ENCODE assay signal across 23 cellular contexts in genomic region chr2:226511327-226511726, GRCh38.
DNase-seq lines count a peak whose midpoint lies in the region; ATAC-seq, FAIRE-seq and TF ChIP-seq lines count a peak whose summit lies in the region.
"Had no signal": no experiment of that assay in that cellular context is flagged by ENCODE, and none has a peak within 500 bp of the region (broad histone marks: within the 10 kb centered on the region; RNA-seq: fewer than 3 reads in every experiment).

No MANE protein-coding gene starts in this region.

- H3K9ac ChIP-seq in HepG2 (ENCODE audit: insufficient read depth, low read depth, low read length): no peak overlapping the region
- no peak overlapping the region for H3K9ac ChIP-seq in mesenchymal stem cell (ENCODE audit: low read length)
- H3K9ac ChIP-seq: BLaER1 treated with 17β-estradiol and CSF1 and Interleukin-3, amounts not matched to agents 10 nM and 100 nM; GM23248 had no signal

- H3K4me2 ChIP-seq in GM23338: no peak overlapping the region
- H3K4me2 ChIP-seq in HepG2 (ENCODE audit: low read depth, low read length): no peak overlapping the region
- no peak overlapping the region for H3K4me2 ChIP-seq in mesenchymal stem cell (ENCODE audit: low read length, poor library complexity, severe bottlenecking)
- H3K4me2 ChIP-seq: BLaER1 treated with 17β-estradiol and CSF1 and Interleukin-3, amounts not matched to agents 10 nM and 100 nM had no signal

- no peaks in the 10 kb centered on the region for H3K4me1 ChIP-seq in GM23338 (ENCODE audit: insufficient read depth)
- peaks cover 26% of the 10 kb centered on the region for H3K4me1 ChIP-seq in HepG2 (ENCODE audit: insufficient read depth, low read length)
- peaks cover 2% of the 10 kb centered on the region for H3K4me1 ChIP-seq in mesenchymal stem cell (ENCODE audit: control insufficient read depth, insufficient read depth, low read depth, low read length)
- H3K4me1 ChIP-seq: BE2C; BLaER1 treated with 17β-estradiol and CSF1 and Interleukin-3, amounts not matched to agents 10 nM and 100 nM had no signal

- H3K9me3 Mint-ChIP-seq in GM23338: no peaks in the 10 kb centered on the region
- H3K9me3 Mint-ChIP-seq: CD4-positive, alpha-beta T cell; CD8-positive, alpha-beta memory T cell; H9 had no signal

- H3K4me3 ChIP-seq in GM23338 (no peak overlapping the region), HepG2 (replicated peaks in 1 of 3; ENCODE audit: insufficient read depth in 1 of 3, low read depth in 2 of 3, low read length in 3 of 3) (no peak overlapping the region), mesenchymal stem cell (ENCODE audit: insufficient read depth in 1 of 2, low read depth in 1 of 2, low read length in 2 of 2) (no peak overlapping the region)
- H3K4me3 ChIP-seq: BLaER1 treated with 17β-estradiol and CSF1 and Interleukin-3, amounts not matched to agents 10 nM and 100 nM; GM23248 had no signal

- H3K18ac ChIP-seq in mesenchymal stem cell (ENCODE audit: low read depth in 1 of 2, low read length in 2 of 2): no peak overlapping the region

- intact Hi-C loops in HepG2 (cut with micrococcal nuclease; ENCODE audit: unreplicated experiment): no loop called here

- no peak overlapping the region for H3K4ac ChIP-seq in mesenchymal stem cell (ENCODE audit: low read depth in 1 of 2, low read length in 2 of 2)

- no peaks in the 10 kb centered on the region for H3K79me2 ChIP-seq in GM23338 (replicated peaks; ENCODE audit: insufficient read depth)
- no peaks in the 10 kb centered on the region for H3K79me2 ChIP-seq in HepG2 (ENCODE audit: insufficient read depth, low read length)

- no peak overlapping the region for H4K91ac ChIP-seq in mesenchymal stem cell (ENCODE audit: low read length)

- H2BK120ac ChIP-seq in mesenchymal stem cell (ENCODE audit: low read depth, low read length): no peak overlapping the region

- no peaks in the 10 kb centered on the region for H4K20me1 ChIP-seq in GM23338 (replicated peaks; ENCODE audit: insufficient read depth)
- no peaks in the 10 kb centered on the region for H4K20me1 ChIP-seq in HepG2 (ENCODE audit: insufficient read depth, low read length)
- H4K20me1 ChIP-seq: BLaER1 treated with 17β-estradiol and CSF1 and Interleukin-3, amounts not matched to agents 10 nM and 100 nM had no signal

- no peaks in the 10 kb centered on the region for H3K9me2 ChIP-seq in GM23338 (ENCODE audit: insufficient read depth)

- CTCF ChIA-PET in HepG2 (lab: Yijun Ruan, JAX; ENCODE audit: low intra/inter-chr PET ratio, low total read pairs): no interaction called here
- CTCF ChIA-PET in GM10248 (lab: Yijun Ruan, JAX): no interaction called here

- H3F3A ChIP-seq in GM23338 (replicated peaks; ENCODE audit: low read depth): no peaks in the 10 kb centered on the region

- H3K27ac ChIP-seq in GM23338 (ENCODE audit: low read depth) (no peak overlapping the region), HepG2 (ENCODE audit: extremely low read length, insufficient read depth, low read length) (no peak overlapping the region), mesenchymal stem cell (ENCODE audit: low read length, poor library complexity, severe bottlenecking) (no peak overlapping the region)
- H3K27ac ChIP-seq: 22Rv1; BLaER1 treated with 17β-estradiol and CSF1 and Interleukin-3, amounts not matched to agents 10 nM and 100 nM; GM23248 had no signal

- peak overlapping the region; percentile 48 for H2BK5ac ChIP-seq in mesenchymal stem cell (ENCODE audit: low read depth, low read length, poor library complexity, severe bottlenecking)

- no peaks in the 10 kb centered on the region for H3K79me1 ChIP-seq in mesenchymal stem cell (replicated peaks; ENCODE audit: low read length, poor library complexity, severe bottlenecking)

- TF ChIP-seq CTCF in GM23338 (conservative IDR thresholded peaks at IDR 0.05; ENCODE audit: low read depth in 2 of 2) (no peak), HepG2 (CRISPR knock-in tag; IDR thresholded peaks at IDR 0.05) (no peak), GM10248 (IDR thresholded peaks at IDR 0.05; ENCODE audit: control extremely low read depth, extremely low read depth, low read depth, missing control alignments) (no peak)

- no TSS peak for BruUV-seq in HepG2 (replicated peaks; lab: Mats Ljungman, UMichigan)

- H2AFZ ChIP-seq in GM23338 (0 out of 2 replicates have a peak overlapping the region, but pooled peaks have one; percentile 52), HepG2 (ENCODE audit: low read length) (peak overlapping the region; percentile 25), mesenchymal stem cell (ENCODE audit: low read depth, low read length) (no peak overlapping the region)
- H2AFZ ChIP-seq: GM23248 had no signal

- no peak overlapping the region for H2AK5ac ChIP-seq in mesenchymal stem cell (ENCODE audit: low read length, severe bottlenecking)

- no peak overlapping the region for H4K8ac ChIP-seq in mesenchymal stem cell (ENCODE audit: low read length)

- 83% methylated on average over 4 of the region's 4 CpGs for WGBS in HepG2 (ENCODE audit: low lambda C conversion rate)
- 81% methylated on average over 3 of the region's 4 CpGs for WGBS in mesenchymal stem cell

- DNase-seq in GM23338 (ENCODE audit: low spot score): no peak
- no peak for DNase-seq in HepG2 (ENCODE audit: low spot score)
- DNase-seq in mesenchymal stem cell: no peak
- no peak for DNase-seq in AG08396 (ENCODE audit: low spot score)
- DNase-seq in activated CD4-positive, alpha-beta T cell treated with anti-CD3 and anti-CD28 coated beads for 4 hours: no peak
- no peak for DNase-seq in GM10248 (ENCODE audit: extremely low spot score)
- DNase-seq: AML-193; BE2C; CD4-positive, alpha-beta T cell; CD8-positive, alpha-beta memory T cell; DMS 273 treated with DMSO at 0.1 percent for 48 hours; DMS79; GF-D8; GM23248; H9 had no signal

- H2BK15ac ChIP-seq in mesenchymal stem cell (ENCODE audit: low read depth, poor library complexity, severe bottlenecking): no peak overlapping the region

- no peak for ATAC-seq in GM23338
- no peak for ATAC-seq in HepG2
- ATAC-seq: HCT116 had no signal

- H3K36me3 Mint-ChIP-seq in GM23338 (ENCODE audit: low read depth): no peaks in the 10 kb centered on the region
- H3K36me3 Mint-ChIP-seq: CD14-positive monocyte; CD8-positive, alpha-beta memory T cell had no signal

- peaks cover 2% of the 10 kb centered on the region for H3K27me3 Mint-ChIP-seq in GM23338 (ENCODE audit: insufficient read depth, low read depth, poor library complexity)

- H3K9me3 ChIP-seq in HepG2 (ENCODE audit: low read length) (no peaks in the 10 kb centered on the region), mesenchymal stem cell (ENCODE audit: control insufficient read depth, low read length) (no peaks in the 10 kb centered on the region)
- H3K9me3 ChIP-seq: BE2C; BLaER1 treated with 17β-estradiol and CSF1 and Interleukin-3, amounts not matched to agents 10 nM and 100 nM had no signal

- no peak for TF ChIP-seq RAD21 in HepG2 (CRISPR knock-in tag; IDR thresholded peaks at IDR 0.05)

- in situ Hi-C loops in HepG2 (cut with HindIII; ENCODE audit: extremely low pct_ligation_motif_present, low pct_unique_long_range_greater_than_20kb): no loop called here

- peak overlapping the region in 1 of 2 experiments; percentile 66 for H2BK12ac ChIP-seq in mesenchymal stem cell (ENCODE audit: low read length in 2 of 2)

- H3K23ac ChIP-seq in mesenchymal stem cell (ENCODE audit: low read length in 2 of 2): no peak overlapping the region

- POLR2A ChIA-PET in HepG2 (lab: Yijun Ruan, JAX) (interaction anchor here (1.7 kb wide), 1 partner anchor 33 kb away, joined by 4 read pairs; no protein-coding TSS in a partner anchor), GM10248 (lab: Yijun Ruan, JAX) (no interaction called here)

- H3K4me3 Mint-ChIP-seq in GM23338: no peak overlapping the region
- H3K4me3 Mint-ChIP-seq: CD14-positive monocyte; CD4-positive, alpha-beta T cell; CD8-positive, alpha-beta memory T cell; H9 had no signal

- no peak for TF ChIP-seq POLR2A in HepG2 (IDR thresholded peaks at IDR 0.05; ENCODE audit: insufficient read depth in 1 of 2, low read depth in 2 of 2, low read length in 2 of 2)

- TF ChIP-seq EP300 in HepG2 (IDR thresholded peaks at IDR 0.05; ENCODE audit: low read depth in 2 of 2, low read length in 2 of 2) (no peak), HepG2 (CRISPR knock-in tag; IDR thresholded peaks at IDR 0.05; ENCODE audit: borderline replicate concordance) (no peak)

- no peak for FAIRE-seq in HepG2 (lab: Jason Lieb, UNC)
- FAIRE-seq: A204.1, D721Med, GM12892, GM19239 had no signal

- H3K4me1 Mint-ChIP-seq in GM23338: no peaks in the 10 kb centered on the region
- H3K4me1 Mint-ChIP-seq: CD14-positive monocyte; CD8-positive, alpha-beta memory T cell had no signal

- H3K14ac ChIP-seq in mesenchymal stem cell (ENCODE audit: low read length in 2 of 2): no peak overlapping the region

- no peaks in the 10 kb centered on the region for H3K36me3 ChIP-seq in GM23338 (ENCODE audit: insufficient read depth)
- no peaks in the 10 kb centered on the region for H3K36me3 ChIP-seq in HepG2 (replicated peaks in 1 of 2; ENCODE audit: control insufficient read depth in 1 of 2, insufficient read depth in 2 of 2, low read length in 2 of 2)
- H3K36me3 ChIP-seq in mesenchymal stem cell (ENCODE audit: control insufficient read depth in 1 of 2, insufficient read depth in 2 of 2, low read depth in 1 of 2, low read length in 2 of 2): no peaks in the 10 kb centered on the region
- H3K36me3 ChIP-seq: BE2C; BLaER1 treated with 17β-estradiol and CSF1 and Interleukin-3, amounts not matched to agents 10 nM and 100 nM had no signal

- no peak overlapping the region for H3K27ac Mint-ChIP-seq in GM23338
- H3K27ac Mint-ChIP-seq: CD14-positive monocyte; CD4-positive, alpha-beta T cell; CD8-positive, alpha-beta memory T cell; H9 had no signal

- H3K27me3 ChIP-seq in GM23338 (ENCODE audit: insufficient read depth): no peaks in the 10 kb centered on the region
- H3K27me3 ChIP-seq in HepG2 (ENCODE audit: control insufficient read depth in 1 of 2, insufficient read depth in 2 of 2, low read length in 2 of 2): no peaks in the 10 kb centered on the region
- no peaks in the 10 kb centered on the region for H3K27me3 ChIP-seq in mesenchymal stem cell (ENCODE audit: control insufficient read depth in 1 of 2, insufficient read depth in 1 of 2, low read length in 2 of 2)
- H3K27me3 ChIP-seq: BE2C; BLaER1 treated with 17β-estradiol and CSF1 and Interleukin-3, amounts not matched to agents 10 nM and 100 nM had no signal

TF ChIP-seq in GM23338, 12 proteins besides CTCF, POLR2A, EP300 and RAD21 (continues in another document):
- TF ChIP-seq JUNB (IDR thresholded peaks at IDR 0.05; ENCODE audit: unreplicated experiment) (no peak), EZH2 (IDR thresholded peaks at IDR 0.05; ENCODE audit: low read depth, unreplicated experiment) (no peak)

TF ChIP-seq in HepG2, 621 proteins besides CTCF, POLR2A, EP300 and RAD21:
- TF ChIP-seq JUN (CRISPR knock-in tag; IDR thresholded peaks at IDR 0.05) (no peak), ZMYM4 (CRISPR knock-in tag; IDR thresholded peaks at IDR 0.05) (0 out of 2 replicates have a peak, but pooled peaks have one; percentile 15)
